Comparison of ENCODE assay signal across 14 cellular contexts in the genomic region with DNA sequence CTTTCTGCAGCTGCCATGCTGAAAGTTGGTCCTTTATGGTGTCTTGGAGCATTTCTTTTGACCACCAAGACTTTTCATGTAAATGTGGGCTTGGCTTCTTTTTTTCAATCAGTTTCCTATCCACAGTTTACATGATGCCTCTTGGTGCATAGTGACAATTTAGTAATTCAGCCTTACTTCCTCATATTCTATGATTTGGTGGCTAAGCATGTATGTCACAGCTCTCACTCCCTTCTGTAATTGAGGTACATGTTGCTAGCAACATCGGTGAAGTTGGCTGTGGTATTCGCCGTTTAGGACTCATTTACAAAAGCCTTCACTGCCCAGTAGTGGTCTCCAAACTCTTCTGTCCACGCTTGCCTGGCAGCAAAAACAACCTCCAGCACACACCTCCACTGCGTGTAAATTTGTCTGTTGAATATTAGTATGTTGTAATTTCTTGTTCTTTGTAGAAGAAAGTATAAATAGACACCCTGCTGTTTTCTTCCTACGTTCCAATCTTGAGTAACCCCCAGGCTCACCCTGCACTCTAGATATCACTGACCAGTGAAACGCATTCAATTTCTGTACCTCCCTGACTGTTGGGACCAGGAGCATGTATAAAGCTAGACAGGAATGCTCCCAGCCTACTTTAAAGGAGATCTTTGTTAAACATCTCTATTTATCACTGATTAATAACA.
DNase-seq lines count a peak whose midpoint lies in the region; ATAC-seq, FAIRE-seq and TF ChIP-seq lines count a peak whose summit lies in the region.
"Had no signal": no experiment of that assay in that cellular context is flagged by ENCODE, and none has a peak within 500 bp of the region (broad histone marks: within the 10 kb centered on the region; RNA-seq: fewer than 3 reads in every experiment).

No MANE protein-coding gene starts in this region.

- peaks cover 13% of the 10 kb centered on the region for H3K36me3 ChIP-seq in OCI-LY1 (ENCODE audit: insufficient read depth, low read length)
- H3K36me3 ChIP-seq in left lung = no peaks in the 10 kb centered on the region
- H3K36me3 ChIP-seq: neural progenitor cell had no signal

- peak; percentile 31 for ATAC-seq in left lung
- ATAC-seq in sciatic nerve = no peak

- H3K27me3 ChIP-seq in OCI-LY1 (ENCODE audit: insufficient read depth, low read length) (no peaks in the 10 kb centered on the region), left lung (no peaks in the 10 kb centered on the region)
- H3K27me3 ChIP-seq: neural progenitor cell, testis had no signal

- TF ChIP-seq POLR2A in GM12892 (IDR thresholded peaks at IDR 0.05; ENCODE audit: low read depth, low read length) (no peak), lower leg skin (IDR thresholded peaks at IDR 0.05) (no peak)

- intact Hi-C loops in left lung (cut with DNase I) = no loop called here
- intact Hi-C loops in sciatic nerve (cut with DNase I) = no loop called here
- intact Hi-C loops in lower leg skin (cut with DNase I; ENCODE audit: low total_unique reads) = no loop called here
- intact Hi-C loops in head of caudate nucleus (cut with DNase I) = no loop called here

- H3F3A ChIP-seq in OCI-LY1 (ENCODE audit: insufficient read depth, low read length) = no peaks in the 10 kb centered on the region

- H3K9me3 ChIP-seq in OCI-LY1 (ENCODE audit: low read length) = no peaks in the 10 kb centered on the region
- no peaks in the 10 kb centered on the region for H3K9me3 ChIP-seq in left lung
- H3K9me3 ChIP-seq: Caco-2, testis had no signal

- peak; percentile 14 for FAIRE-seq in GM12892 (lab: Jason Lieb, UNC)

- DNase-seq in CD1c-positive myeloid dendritic cell (ENCODE audit: extremely low spot score) (peak; percentile 62), GM12892 (ENCODE audit: insufficient read length) (no peak), left lung (no peak), sciatic nerve (ENCODE audit: low spot score) (no peak), lower leg skin (ENCODE audit: low spot score in 2 of 2) (no peak), head of caudate nucleus (no peak)
- DNase-seq in activated CD8-positive, alpha-beta memory T cell treated with anti-CD3 and anti-CD28 coated beads for 24 hours = no peak
- DNase-seq: activated CD4-positive, alpha-beta T cell treated with anti-CD3 and anti-CD28 coated beads, Interleukin-2, amount 50 U/mL, for 4 hours; Caco-2; NCI-H2081; NK-92 treated with Interleukin-12 subunit alpha and Interleukin-12 subunit beta, amount 100 ng/mL, for 24 hours; testis had no signal

- H4K20me1 ChIP-seq in OCI-LY1 (ENCODE audit: insufficient read depth, low read length) = no peaks in the 10 kb centered on the region; the same call in 1 of the 2 replicates

- 80 to 89% methylated on average over 7 of the region's 7 CpGs for WGBS in lower leg skin, 2 donors

- peak overlapping the region; percentile 30 for H3K4me3 ChIP-seq in OCI-LY1 (ENCODE audit: low read depth, low read length, poor library complexity, severe bottlenecking)
- H3K4me3 ChIP-seq in left lung = no peak overlapping the region
- no peak overlapping the region for H3K4me3 ChIP-seq in lower leg skin (ENCODE audit: low read depth, poor library complexity, severe bottlenecking)
- H3K4me3 ChIP-seq: neural progenitor cell, testis had no signal

- H2AFZ ChIP-seq in OCI-LY1 (ENCODE audit: low read length) = no peak overlapping the region
- H2AFZ ChIP-seq: neural progenitor cell had no signal

- H3K9ac ChIP-seq in OCI-LY1 (ENCODE audit: low read length) = no peak overlapping the region; the same call in 1 of the 2 replicates
- H3K9ac ChIP-seq: neural progenitor cell had no signal

- peaks cover 87% of the 10 kb centered on the region for H3K4me1 ChIP-seq in OCI-LY1 (ENCODE audit: insufficient read depth, low read length, severe bottlenecking)
- peaks cover 10 to 87% of the 10 kb centered on the region in 2 donors for H3K4me1 ChIP-seq in left lung
- H3K4me1 ChIP-seq: Caco-2 had no signal

- H3K79me2 ChIP-seq in OCI-LY1 (ENCODE audit: insufficient read depth, low read length) = peaks cover 85% of the 10 kb centered on the region

- H3K27ac ChIP-seq in OCI-LY1 (ENCODE audit: low read depth, low read length, poor library complexity, severe bottlenecking) = peak overlapping the region; percentile 73
- peak overlapping the region in 1 of 2 donors; percentile 73 for H3K27ac ChIP-seq in left lung
- H3K27ac ChIP-seq: neural progenitor cell, testis had no signal

- peak overlapping the region; percentile 48 for H3K4me2 ChIP-seq in OCI-LY1 (ENCODE audit: low read length)
- H3K4me2 ChIP-seq: neural progenitor cell had no signal

- H3K9me2 ChIP-seq in OCI-LY1 (ENCODE audit: low read depth, low read length) = no peaks in the 10 kb centered on the region

- TF ChIP-seq CTCF in OCI-LY1 (IDR thresholded peaks at IDR 0.05; ENCODE audit: low read length) = no peak
- no peak for TF ChIP-seq CTCF in left lung (IDR thresholded peaks at IDR 0.05)
- TF ChIP-seq CTCF in lower leg skin (IDR thresholded peaks at IDR 0.05) = no peak
